In genomic region chr1:231964955-231965354, GRCh38 we compare ENCODE assay signal across 30 cellular contexts.
"Had no signal": no experiment of that assay in that cellular context is flagged by ENCODE, and none has a peak within 500 bp of the region (broad histone marks: within the 10 kb centered on the region; RNA-seq: fewer than 3 reads in every experiment).

No MANE protein-coding gene starts in this region.

- H3K36me3 Mint-ChIP-seq: WTC11 had no signal

- DNase-seq: activated CD4-positive, alpha-beta T cell treated with anti-CD3 and anti-CD28 coated beads for 36 hours; activated CD4-positive, alpha-beta T cell treated with anti-CD3 and anti-CD28 coated beads, Interleukin-2, amount 10 ng/mL, durations not matched to agents 7 days and 5 days; activated CD4-positive, alpha-beta T cell treated with anti-CD3 and anti-CD28 coated beads, Interleukin-2, amount 50 U/mL, for 48 hours; activated CD8-positive, alpha-beta T cell treated with anti-CD3 and anti-CD28 coated beads, Interleukin-2, amount 10 ng/mL, durations not matched to agents 7 days and 5 days; activated gamma-delta T cell; activated naive CD4-positive, alpha-beta T cell treated with Interleukin-2 at 50 U/mL for 16 hours; activated naive CD8-positive, alpha-beta T cell treated with anti-CD3 and anti-CD28 coated beads, Interleukin-2, amount 10 ng/mL, durations not matched to agents 7 days and 5 days; activated T-cell treated with anti-CD3 and anti-CD28 coated beads, Interleukin-2, amount 50 U/mL, for 24 hours; amygdala; cortex of kidney; MG63; NCI-H1048; NCI-H1105 treated with DMSO at 0.1 percent for 48 hours; NCI-H1436 treated with DMSO at 0.1 percent for 48 hours; NCI-H1694 treated with DMSO at 0.1 percent for 48 hours; NCI-H2029; NCI-H345; NCI-H524 treated with DMSO at 0.1 percent for 48 hours; SHP77 treated with DMSO at 0.1 percent for 48 hours; SK-N-SH; SW 1271; T-helper 1 cell; T1000 had no signal

- H3K9me3 ChIP-seq: ascending aorta, MG63, SJSA1, SK-N-SH had no signal

- H3K9me3 Mint-ChIP-seq: activated CD4-positive, alpha-beta T cell treated with anti-CD3 and anti-CD28 coated beads, Interleukin-2, amount 10 ng/mL, durations not matched to agents 7 days and 5 days; activated naive CD4-positive, alpha-beta T cell treated with anti-CD3 and anti-CD28 coated beads, Interleukin-2, amount 50 U/mL, for 24 hours; activated naive CD8-positive, alpha-beta T cell treated with anti-CD3 and anti-CD28 coated beads, Interleukin-2, amount 10 ng/mL, durations not matched to agents 7 days and 5 days; activated T-cell treated with anti-CD3 and anti-CD28 coated beads, Interleukin-2, amount 50 U/mL, for 24 hours; activated T-helper 2 cell treated with anti-CD3 and anti-CD28 coated beads, Interferon-gamma antibody, Interleukin-2, Interleukin-4, amounts not matched to agents 10 μg/mL and 5 μg/mL and 100 μg/mL, durations not matched to agents 14 hours and 24 hours and 36 hours; WTC11 had no signal

- H3K27me3 Mint-ChIP-seq: activated CD4-positive, alpha-beta T cell treated with anti-CD3 and anti-CD28 coated beads for 36 hours; activated CD4-positive, alpha-beta T cell treated with anti-CD3 and anti-CD28 coated beads, Interleukin-2, amount 10 ng/mL, durations not matched to agents 7 days and 5 days; activated naive CD4-positive, alpha-beta T cell treated with anti-CD3 and anti-CD28 coated beads, Interleukin-2, amount 50 U/mL, for 24 hours; activated naive CD8-positive, alpha-beta T cell treated with anti-CD3 and anti-CD28 coated beads, Interleukin-2, amount 10 ng/mL, durations not matched to agents 7 days and 5 days; activated T-cell treated with anti-CD3 and anti-CD28 coated beads, Interleukin-2, amount 50 U/mL, for 24 hours had no signal

- ATAC-seq: activated CD4-positive, alpha-beta T cell treated with anti-CD3 and anti-CD28 coated beads for 36 hours; activated CD4-positive, CD25-positive, alpha-beta regulatory T cell treated with anti-CD3 and anti-CD28 coated beads, Interleukin-2, amount 50 U/mL, for 24 hours; activated CD8-positive, alpha-beta T cell treated with anti-CD3 and anti-CD28 coated beads, Interleukin-2, amount 10 ng/mL, durations not matched to agents 7 days and 5 days; Panc1; WTC11 had no signal

- H3K4me3 Mint-ChIP-seq: activated CD4-positive, alpha-beta T cell treated with anti-CD3 and anti-CD28 coated beads for 36 hours; activated CD4-positive, alpha-beta T cell treated with anti-CD3 and anti-CD28 coated beads, Interleukin-2, amount 10 ng/mL, durations not matched to agents 7 days and 5 days; activated CD8-positive, alpha-beta T cell treated with anti-CD3 and anti-CD28 coated beads, Interleukin-2, amount 10 ng/mL, durations not matched to agents 7 days and 5 days; activated naive CD4-positive, alpha-beta T cell treated with anti-CD3 and anti-CD28 coated beads, Interleukin-2, amount 50 U/mL, for 24 hours; activated naive CD8-positive, alpha-beta T cell treated with anti-CD3 and anti-CD28 coated beads, Interleukin-2, amount 10 ng/mL, durations not matched to agents 7 days and 5 days; activated T-cell treated with anti-CD3 and anti-CD28 coated beads, Interleukin-2, amount 50 U/mL, for 24 hours; WTC11 had no signal

- H3K27ac Mint-ChIP-seq: activated CD4-positive, alpha-beta T cell treated with anti-CD3 and anti-CD28 coated beads for 36 hours; activated CD4-positive, alpha-beta T cell treated with anti-CD3 and anti-CD28 coated beads, Interleukin-2, amount 10 ng/mL, durations not matched to agents 7 days and 5 days; activated CD8-positive, alpha-beta T cell treated with anti-CD3 and anti-CD28 coated beads, Interleukin-2, amount 10 ng/mL, durations not matched to agents 7 days and 5 days; activated naive CD4-positive, alpha-beta T cell treated with anti-CD3 and anti-CD28 coated beads, Interleukin-2, amount 50 U/mL, for 24 hours; activated naive CD8-positive, alpha-beta T cell treated with anti-CD3 and anti-CD28 coated beads, Interleukin-2, amount 10 ng/mL, durations not matched to agents 7 days and 5 days; activated T-cell treated with anti-CD3 and anti-CD28 coated beads, Interleukin-2, amount 50 U/mL, for 24 hours; activated T-helper 2 cell treated with anti-CD3 and anti-CD28 coated beads, Interferon-gamma antibody, Interleukin-2, Interleukin-4, amounts not matched to agents 10 μg/mL and 5 μg/mL and 100 μg/mL, durations not matched to agents 14 hours and 24 hours and 36 hours; WTC11 had no signal

- H3K4me1 Mint-ChIP-seq: activated CD4-positive, alpha-beta T cell treated with anti-CD3 and anti-CD28 coated beads for 36 hours; activated CD4-positive, alpha-beta T cell treated with anti-CD3 and anti-CD28 coated beads, Interleukin-2, amount 10 ng/mL, durations not matched to agents 7 days and 5 days; activated naive CD4-positive, alpha-beta T cell treated with anti-CD3 and anti-CD28 coated beads, Interleukin-2, amount 50 U/mL, for 24 hours; activated naive CD8-positive, alpha-beta T cell treated with anti-CD3 and anti-CD28 coated beads, Interleukin-2, amount 10 ng/mL, durations not matched to agents 7 days and 5 days had no signal
